1 cellular context compared by ENCODE assay signal in the genomic region with DNA sequence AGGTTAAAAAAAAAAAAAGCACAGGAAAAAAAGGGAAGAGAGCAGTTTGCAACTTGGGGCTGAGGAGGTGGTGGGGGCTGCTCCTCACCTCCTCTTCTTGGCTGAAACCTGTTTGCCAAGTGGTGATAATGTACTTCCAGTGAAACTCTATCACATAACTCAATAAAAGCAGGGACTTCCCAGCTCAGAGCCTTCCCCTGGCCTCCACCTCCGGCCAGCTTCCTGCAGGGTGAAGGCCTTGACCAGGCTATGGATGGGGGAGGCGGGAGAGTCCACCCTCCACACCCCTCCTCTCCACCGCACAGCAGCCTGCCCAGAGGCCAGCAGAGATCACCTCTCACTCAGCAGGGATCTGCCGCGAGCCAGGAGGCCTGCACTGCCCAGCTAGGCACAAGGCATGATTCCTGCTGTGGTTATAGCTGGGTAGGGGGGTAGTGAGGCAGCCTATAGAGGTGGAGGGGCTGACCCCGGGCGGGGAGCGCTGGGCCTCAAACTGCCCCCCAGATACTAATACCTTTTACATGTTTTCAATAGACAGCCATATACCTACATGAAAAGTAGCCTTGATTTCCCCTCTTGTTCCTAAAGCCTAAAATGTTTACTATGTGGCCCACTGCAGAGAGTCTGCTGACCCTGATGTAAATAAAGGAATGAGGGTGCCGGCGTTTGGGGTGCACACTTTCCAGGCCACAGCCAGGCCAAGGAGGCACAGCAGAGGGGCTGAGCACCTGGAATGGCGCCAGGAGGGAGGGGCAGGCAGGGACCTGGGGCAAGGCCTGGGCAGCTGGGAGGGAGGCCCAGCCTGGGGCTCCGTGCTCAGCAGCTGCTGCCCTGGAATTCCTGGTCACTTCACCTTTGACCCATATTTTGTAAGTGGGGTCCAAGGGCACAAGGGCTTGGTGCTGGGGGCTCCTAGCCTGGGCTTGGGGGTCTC.
TF ChIP-seq lines count a peak whose summit lies in the region.

No MANE protein-coding gene starts in this region.

TF ChIP-seq in HepG2, 621 proteins besides CTCF, POLR2A, EP300 and RAD21 (continues in another document):
- no peak for TF ChIP-seq KDM4B (CRISPR knock-in tag; IDR thresholded peaks at IDR 0.05)
- TF ChIP-seq MEIS2 (CRISPR knock-in tag; IDR thresholded peaks at IDR 0.05), result peak; percentile 18; the same call in 1 of the 2 replicates
- no peak for TF ChIP-seq ATF1 (CRISPR knock-in tag; IDR thresholded peaks at IDR 0.05)
- TF ChIP-seq, protein P1, sequence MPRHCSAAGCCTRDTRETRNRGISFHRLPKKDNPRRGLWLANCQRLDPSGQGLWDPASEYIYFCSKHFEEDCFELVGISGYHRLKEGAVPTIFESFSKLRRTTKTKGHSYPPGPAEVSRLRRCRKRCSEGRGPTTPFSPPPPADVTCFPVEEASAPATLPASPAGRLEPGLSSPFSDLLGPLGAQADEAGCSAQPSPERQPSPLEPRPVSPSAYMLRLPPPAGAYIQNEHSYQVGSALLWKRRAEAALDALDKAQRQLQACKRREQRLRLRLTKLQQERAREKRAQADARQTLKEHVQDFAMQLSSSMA (CRISPR knock-in tag; IDR thresholded peaks at IDR 0.05), result 0 out of 2 replicates have a peak, but pooled peaks have one; percentile 53
- TF ChIP-seq NR2F6 (IDR thresholded peaks at IDR 0.05), result peak; percentile 96
- TF ChIP-seq NR2F6 (CRISPR knock-in tag; IDR thresholded peaks at IDR 0.05), result peak; percentile 95
- no peak for TF ChIP-seq ZNF225 (CRISPR knock-in tag; IDR thresholded peaks at IDR 0.05)
- TF ChIP-seq, protein P2, sequence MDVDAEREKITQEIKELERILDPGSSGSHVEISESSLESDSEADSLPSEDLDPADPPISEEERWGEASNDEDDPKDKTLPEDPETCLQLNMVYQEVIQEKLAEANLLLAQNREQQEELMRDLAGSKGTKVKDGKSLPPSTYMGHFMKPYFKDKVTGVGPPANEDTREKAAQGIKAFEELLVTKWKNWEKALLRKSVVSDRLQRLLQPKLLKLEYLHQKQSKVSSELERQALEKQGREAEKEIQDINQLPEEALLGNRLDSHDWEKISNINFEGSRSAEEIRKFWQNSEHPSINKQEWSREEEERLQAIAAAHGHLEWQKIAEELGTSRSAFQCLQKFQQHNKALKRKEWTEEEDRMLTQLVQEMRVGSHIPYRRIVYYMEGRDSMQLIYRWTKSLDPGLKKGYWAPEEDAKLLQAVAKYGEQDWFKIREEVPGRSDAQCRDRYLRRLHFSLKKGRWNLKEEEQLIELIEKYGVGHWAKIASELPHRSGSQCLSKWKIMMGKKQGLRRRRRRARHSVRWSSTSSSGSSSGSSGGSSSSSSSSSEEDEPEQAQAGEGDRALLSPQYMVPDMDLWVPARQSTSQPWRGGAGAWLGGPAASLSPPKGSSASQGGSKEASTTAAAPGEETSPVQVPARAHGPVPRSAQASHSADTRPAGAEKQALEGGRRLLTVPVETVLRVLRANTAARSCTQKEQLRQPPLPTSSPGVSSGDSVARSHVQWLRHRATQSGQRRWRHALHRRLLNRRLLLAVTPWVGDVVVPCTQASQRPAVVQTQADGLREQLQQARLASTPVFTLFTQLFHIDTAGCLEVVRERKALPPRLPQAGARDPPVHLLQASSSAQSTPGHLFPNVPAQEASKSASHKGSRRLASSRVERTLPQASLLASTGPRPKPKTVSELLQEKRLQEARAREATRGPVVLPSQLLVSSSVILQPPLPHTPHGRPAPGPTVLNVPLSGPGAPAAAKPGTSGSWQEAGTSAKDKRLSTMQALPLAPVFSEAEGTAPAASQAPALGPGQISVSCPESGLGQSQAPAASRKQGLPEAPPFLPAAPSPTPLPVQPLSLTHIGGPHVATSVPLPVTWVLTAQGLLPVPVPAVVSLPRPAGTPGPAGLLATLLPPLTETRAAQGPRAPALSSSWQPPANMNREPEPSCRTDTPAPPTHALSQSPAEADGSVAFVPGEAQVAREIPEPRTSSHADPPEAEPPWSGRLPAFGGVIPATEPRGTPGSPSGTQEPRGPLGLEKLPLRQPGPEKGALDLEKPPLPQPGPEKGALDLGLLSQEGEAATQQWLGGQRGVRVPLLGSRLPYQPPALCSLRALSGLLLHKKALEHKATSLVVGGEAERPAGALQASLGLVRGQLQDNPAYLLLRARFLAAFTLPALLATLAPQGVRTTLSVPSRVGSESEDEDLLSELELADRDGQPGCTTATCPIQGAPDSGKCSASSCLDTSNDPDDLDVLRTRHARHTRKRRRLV (CRISPR knock-in tag; IDR thresholded peaks at IDR 0.05), result no peak
- no peak for TF ChIP-seq SP2 (CRISPR knock-in tag; IDR thresholded peaks at IDR 0.05)
- no peak for TF ChIP-seq WIZ (CRISPR knock-in tag; IDR thresholded peaks at IDR 0.05)
- TF ChIP-seq SALL1 (CRISPR knock-in tag; IDR thresholded peaks at IDR 0.05), result peak; percentile 79
- TF ChIP-seq ZNF124 (CRISPR knock-in tag; IDR thresholded peaks at IDR 0.05), result no peak
- TF ChIP-seq ZNF441 (CRISPR knock-in tag; IDR thresholded peaks at IDR 0.05; ENCODE audit: borderline replicate concordance), result no peak
- no peak for TF ChIP-seq ZNF841 (CRISPR knock-in tag; IDR thresholded peaks at IDR 0.05; ENCODE audit: borderline replicate concordance)
- TF ChIP-seq ZNF230 (CRISPR knock-in tag; IDR thresholded peaks at IDR 0.05), result peak; percentile 66; the same call in 1 of the 2 replicates
- no peak; the same call in 1 of the 2 replicates for TF ChIP-seq ZNF550 (CRISPR knock-in tag; IDR thresholded peaks at IDR 0.05; ENCODE audit: borderline replicate concordance)
- no peak for TF ChIP-seq HINFP (CRISPR knock-in tag; IDR thresholded peaks at IDR 0.05; ENCODE audit: low read depth)
- TF ChIP-seq NFIB (CRISPR knock-in tag; IDR thresholded peaks at IDR 0.05; ENCODE audit: borderline replicate concordance), result no peak
- no peak for TF ChIP-seq ONECUT2 (CRISPR knock-in tag; IDR thresholded peaks at IDR 0.05)
- peak; percentile 43; the same call in 1 of the 2 replicates for TF ChIP-seq ZNF788 (CRISPR knock-in tag; IDR thresholded peaks at IDR 0.05; ENCODE audit: borderline replicate concordance)
- TF ChIP-seq CBX5 (CRISPR knock-in tag; IDR thresholded peaks at IDR 0.05; ENCODE audit: borderline replicate concordance), result no peak; the same call in 1 of the 2 replicates
- no peak for TF ChIP-seq MBNL3 (CRISPR knock-in tag; conservative IDR thresholded peaks at IDR 0.05)
- no peak for TF ChIP-seq ZNF772 (CRISPR knock-in tag; IDR thresholded peaks at IDR 0.05)
- TF ChIP-seq, protein P3, sequence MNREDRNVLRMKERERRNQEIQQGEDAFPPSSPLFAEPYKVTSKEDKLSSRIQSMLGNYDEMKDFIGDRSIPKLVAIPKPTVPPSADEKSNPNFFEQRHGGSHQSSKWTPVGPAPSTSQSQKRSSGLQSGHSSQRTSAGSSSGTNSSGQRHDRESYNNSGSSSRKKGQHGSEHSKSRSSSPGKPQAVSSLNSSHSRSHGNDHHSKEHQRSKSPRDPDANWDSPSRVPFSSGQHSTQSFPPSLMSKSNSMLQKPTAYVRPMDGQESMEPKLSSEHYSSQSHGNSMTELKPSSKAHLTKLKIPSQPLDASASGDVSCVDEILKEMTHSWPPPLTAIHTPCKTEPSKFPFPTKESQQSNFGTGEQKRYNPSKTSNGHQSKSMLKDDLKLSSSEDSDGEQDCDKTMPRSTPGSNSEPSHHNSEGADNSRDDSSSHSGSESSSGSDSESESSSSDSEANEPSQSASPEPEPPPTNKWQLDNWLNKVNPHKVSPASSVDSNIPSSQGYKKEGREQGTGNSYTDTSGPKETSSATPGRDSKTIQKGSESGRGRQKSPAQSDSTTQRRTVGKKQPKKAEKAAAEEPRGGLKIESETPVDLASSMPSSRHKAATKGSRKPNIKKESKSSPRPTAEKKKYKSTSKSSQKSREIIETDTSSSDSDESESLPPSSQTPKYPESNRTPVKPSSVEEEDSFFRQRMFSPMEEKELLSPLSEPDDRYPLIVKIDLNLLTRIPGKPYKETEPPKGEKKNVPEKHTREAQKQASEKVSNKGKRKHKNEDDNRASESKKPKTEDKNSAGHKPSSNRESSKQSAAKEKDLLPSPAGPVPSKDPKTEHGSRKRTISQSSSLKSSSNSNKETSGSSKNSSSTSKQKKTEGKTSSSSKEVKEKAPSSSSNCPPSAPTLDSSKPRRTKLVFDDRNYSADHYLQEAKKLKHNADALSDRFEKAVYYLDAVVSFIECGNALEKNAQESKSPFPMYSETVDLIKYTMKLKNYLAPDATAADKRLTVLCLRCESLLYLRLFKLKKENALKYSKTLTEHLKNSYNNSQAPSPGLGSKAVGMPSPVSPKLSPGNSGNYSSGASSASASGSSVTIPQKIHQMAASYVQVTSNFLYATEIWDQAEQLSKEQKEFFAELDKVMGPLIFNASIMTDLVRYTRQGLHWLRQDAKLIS (CRISPR knock-in tag; IDR thresholded peaks at IDR 0.05), result no peak
- no peak for TF ChIP-seq KLF9 (CRISPR knock-in tag; IDR thresholded peaks at IDR 0.05; ENCODE audit: low read depth)
- no peak for TF ChIP-seq ZNF350 (CRISPR knock-in tag; IDR thresholded peaks at IDR 0.05; ENCODE audit: borderline replicate concordance, low read depth)
- no peak for TF ChIP-seq ZSCAN12 (CRISPR knock-in tag; IDR thresholded peaks at IDR 0.05)
- TF ChIP-seq ZNF33B (CRISPR knock-in tag; IDR thresholded peaks at IDR 0.05), result no peak
- no peak for TF ChIP-seq SMC3 (IDR thresholded peaks at IDR 0.05; ENCODE audit: low read length)
- no peak for TF ChIP-seq NAIF1 (CRISPR knock-in tag; IDR thresholded peaks at IDR 0.05; ENCODE audit: borderline replicate concordance)
- TF ChIP-seq, protein P4, sequence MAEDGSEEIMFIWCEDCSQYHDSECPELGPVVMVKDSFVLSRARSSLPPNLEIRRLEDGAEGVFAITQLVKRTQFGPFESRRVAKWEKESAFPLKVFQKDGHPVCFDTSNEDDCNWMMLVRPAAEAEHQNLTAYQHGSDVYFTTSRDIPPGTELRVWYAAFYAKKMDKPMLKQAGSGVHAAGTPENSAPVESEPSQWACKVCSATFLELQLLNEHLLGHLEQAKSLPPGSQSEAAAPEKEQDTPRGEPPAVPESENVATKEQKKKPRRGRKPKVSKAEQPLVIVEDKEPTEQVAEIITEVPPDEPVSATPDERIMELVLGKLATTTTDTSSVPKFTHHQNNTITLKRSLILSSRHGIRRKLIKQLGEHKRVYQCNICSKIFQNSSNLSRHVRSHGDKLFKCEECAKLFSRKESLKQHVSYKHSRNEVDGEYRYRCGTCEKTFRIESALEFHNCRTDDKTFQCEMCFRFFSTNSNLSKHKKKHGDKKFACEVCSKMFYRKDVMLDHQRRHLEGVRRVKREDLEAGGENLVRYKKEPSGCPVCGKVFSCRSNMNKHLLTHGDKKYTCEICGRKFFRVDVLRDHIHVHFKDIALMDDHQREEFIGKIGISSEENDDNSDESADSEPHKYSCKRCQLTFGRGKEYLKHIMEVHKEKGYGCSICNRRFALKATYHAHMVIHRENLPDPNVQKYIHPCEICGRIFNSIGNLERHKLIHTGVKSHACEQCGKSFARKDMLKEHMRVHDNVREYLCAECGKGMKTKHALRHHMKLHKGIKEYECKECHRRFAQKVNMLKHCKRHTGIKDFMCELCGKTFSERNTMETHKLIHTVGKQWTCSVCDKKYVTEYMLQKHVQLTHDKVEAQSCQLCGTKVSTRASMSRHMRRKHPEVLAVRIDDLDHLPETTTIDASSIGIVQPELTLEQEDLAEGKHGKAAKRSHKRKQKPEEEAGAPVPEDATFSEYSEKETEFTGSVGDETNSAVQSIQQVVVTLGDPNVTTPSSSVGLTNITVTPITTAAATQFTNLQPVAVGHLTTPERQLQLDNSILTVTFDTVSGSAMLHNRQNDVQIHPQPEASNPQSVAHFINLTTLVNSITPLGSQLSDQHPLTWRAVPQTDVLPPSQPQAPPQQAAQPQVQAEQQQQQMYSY (CRISPR knock-in tag; IDR thresholded peaks at IDR 0.05), result no peak
- TF ChIP-seq JUN (CRISPR knock-in tag; IDR thresholded peaks at IDR 0.05), result no peak
- TF ChIP-seq XBP1 (CRISPR knock-in tag; IDR thresholded peaks at IDR 0.05), result no peak
- TF ChIP-seq HIVEP1 (CRISPR knock-in tag; IDR thresholded peaks at IDR 0.05), result no peak
- TF ChIP-seq, protein P5, sequence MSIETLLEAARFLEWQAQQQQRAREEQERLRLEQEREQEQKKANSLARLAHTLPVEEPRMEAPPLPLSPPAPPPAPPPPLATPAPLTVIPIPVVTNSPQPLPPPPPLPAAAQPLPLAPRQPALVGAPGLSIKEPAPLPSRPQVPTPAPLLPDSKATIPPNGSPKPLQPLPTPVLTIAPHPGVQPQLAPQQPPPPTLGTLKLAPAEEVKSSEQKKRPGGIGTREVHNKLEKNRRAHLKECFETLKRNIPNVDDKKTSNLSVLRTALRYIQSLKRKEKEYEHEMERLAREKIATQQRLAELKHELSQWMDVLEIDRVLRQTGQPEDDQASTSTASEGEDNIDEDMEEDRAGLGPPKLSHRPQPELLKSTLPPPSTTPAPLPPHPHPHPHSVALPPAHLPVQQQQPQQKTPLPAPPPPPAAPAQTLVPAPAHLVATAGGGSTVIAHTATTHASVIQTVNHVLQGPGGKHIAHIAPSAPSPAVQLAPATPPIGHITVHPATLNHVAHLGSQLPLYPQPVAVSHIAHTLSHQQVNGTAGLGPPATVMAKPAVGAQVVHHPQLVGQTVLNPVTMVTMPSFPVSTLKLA (IDR thresholded peaks at IDR 0.05), result no peak
- TF ChIP-seq, protein P6, sequence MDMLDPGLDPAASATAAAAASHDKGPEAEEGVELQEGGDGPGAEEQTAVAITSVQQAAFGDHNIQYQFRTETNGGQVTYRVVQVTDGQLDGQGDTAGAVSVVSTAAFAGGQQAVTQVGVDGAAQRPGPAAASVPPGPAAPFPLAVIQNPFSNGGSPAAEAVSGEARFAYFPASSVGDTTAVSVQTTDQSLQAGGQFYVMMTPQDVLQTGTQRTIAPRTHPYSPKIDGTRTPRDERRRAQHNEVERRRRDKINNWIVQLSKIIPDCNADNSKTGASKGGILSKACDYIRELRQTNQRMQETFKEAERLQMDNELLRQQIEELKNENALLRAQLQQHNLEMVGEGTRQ (IDR thresholded peaks at IDR 0.05; ENCODE audit: low read depth, low read length), result no peak
- TF ChIP-seq, protein P6 (CRISPR knock-in tag; IDR thresholded peaks at IDR 0.05; ENCODE audit: borderline replicate concordance), result no peak
